27 cellular contexts compared by ENCODE assay signal in the genomic region with DNA sequence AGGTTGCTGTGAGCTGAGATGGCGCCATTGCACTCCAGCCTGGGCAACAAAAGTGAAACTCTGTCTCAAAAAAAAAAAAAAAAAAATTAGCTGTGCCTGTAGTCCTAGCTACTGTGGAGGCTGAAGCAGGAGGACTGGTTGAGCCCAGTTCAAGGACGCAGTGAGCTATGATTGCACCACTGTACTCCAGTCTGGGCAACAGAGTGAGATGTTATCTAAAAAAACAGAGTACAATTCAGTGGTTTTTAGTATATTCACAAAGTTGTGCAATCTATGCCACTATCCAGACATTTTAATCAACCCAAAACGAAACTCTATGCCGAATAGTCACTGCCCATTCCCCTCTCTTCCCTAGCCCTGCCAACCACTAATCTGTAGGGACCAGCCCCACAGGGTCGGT. TPM values are rescaled to one million over a fixed set of nuclear protein-coding genes. Genes with fewer than 3 reads are reported as not detected.
DNase-seq lines count a peak whose midpoint lies in the region; ATAC-seq and TF ChIP-seq lines count a peak whose summit lies in the region.
"Had no signal": no experiment of that assay in that cellular context is flagged by ENCODE, and none has a peak within 500 bp of the region (broad histone marks: within the 10 kb centered on the region; RNA-seq: fewer than 3 reads in every experiment).

No MANE protein-coding gene starts in this region.

- POLR2A ChIA-PET in HEK293 (lab: Yijun Ruan, JAX): no interaction called here

- H3K4me1 ChIP-seq in HEK293 (ENCODE audit: control insufficient read depth, insufficient read depth, low read length): no peaks in the 10 kb centered on the region
- H3K4me1 ChIP-seq: adrenal gland, lower lobe of right lung, SJSA1, vagina had no signal

- DNase-seq in AML-193 (lab: John Stamatoyannopoulos, UW) (peak; percentile 76), T-helper 17 cell (no peak), glutamatergic neuron (no peak), cerebellar cortex (ENCODE audit: low spot score) (no peak), DMS79 (lab: John Stamatoyannopoulos, UW) (no peak), Ammon's horn (ENCODE audit: low spot score) (no peak)
- DNase-seq: activated CD4-positive, alpha-beta T cell treated with anti-CD3 and anti-CD28 coated beads, Interleukin-2, amount 50 U/mL, for 4 hours; activated gamma-delta T cell treated with Interleukin-2 at 50 U/mL for 16 hours; CD4-positive, alpha-beta memory T cell; dermis blood vessel endothelial cell; GDM1; islet precursor cell; lower lobe of right lung; NCI-H146; NCI-H69; occipital lobe; PC-9; stimulated activated CD8-positive, alpha-beta memory T cell treated with anti-CD3 and anti-CD28 coated beads, Interleukin-4, amount 100 ng/mL, for 48 hours; WERI-Rb-1 had no signal

- H3K9me3 Mint-ChIP-seq in glutamatergic neuron (ENCODE audit: unreplicated experiment): no peaks in the 10 kb centered on the region
- H3K9me3 Mint-ChIP-seq: CD4-positive, alpha-beta memory T cell had no signal

- H3K36me3 Mint-ChIP-seq in T-helper 17 cell (ENCODE audit: low read depth) (no peaks in the 10 kb centered on the region), glutamatergic neuron (ENCODE audit: unreplicated experiment) (no peaks in the 10 kb centered on the region)
- H3K36me3 Mint-ChIP-seq: CD4-positive, alpha-beta memory T cell had no signal

- no peak overlapping the region for H3K27ac ChIP-seq in HEK293 (ENCODE audit: extremely low read depth, low read depth, low read length)
- H3K27ac ChIP-seq: adrenal gland, lower lobe of right lung, PC-9, SJSA1, vagina had no signal

- H3K36me3 ChIP-seq in HEK293 (ENCODE audit: control insufficient read depth in 2 of 2, insufficient read depth in 1 of 2, low read length in 2 of 2): no peaks in the 10 kb centered on the region
- H3K36me3 ChIP-seq: adrenal gland, lower lobe of right lung, SJSA1, vagina, WERI-Rb-1 had no signal

- H3K4me1 Mint-ChIP-seq in T-helper 17 cell (peaks cover 12% of the 10 kb centered on the region), glutamatergic neuron (ENCODE audit: low read depth, unreplicated experiment) (peaks cover 8% of the 10 kb centered on the region)

- H3K27ac Mint-ChIP-seq in T-helper 17 cell: peak overlapping the region; percentile 61
- peak overlapping the region; percentile 81 for H3K27ac Mint-ChIP-seq in glutamatergic neuron (ENCODE audit: unreplicated experiment)

- no peak overlapping the region for H3K4me3 ChIP-seq in HEK293 (ENCODE audit: low read depth, low read length)
- H3K4me3 ChIP-seq: adrenal gland, lower lobe of right lung, PC-9, SJSA1, vagina had no signal

- H3K27me3 Mint-ChIP-seq in T-helper 17 cell (no peaks in the 10 kb centered on the region), glutamatergic neuron (ENCODE audit: unreplicated experiment) (no peaks in the 10 kb centered on the region)
- H3K27me3 Mint-ChIP-seq: CD4-positive, alpha-beta memory T cell had no signal

- CTCF ChIA-PET in HEK293 (lab: Yijun Ruan, JAX): interaction anchor here (0.6 to 6.2 kb wide), 6 partner anchors 10 to 345 kb away, joined by 3 to 47 read pairs (median 4); a partner anchor contains a TSS

- H3K4me3 Mint-ChIP-seq in T-helper 17 cell (peak overlapping the region; percentile 66), glutamatergic neuron (ENCODE audit: unreplicated experiment) (peak overlapping the region; percentile 36)

- H3K9me3 ChIP-seq in HEK293 (ENCODE audit: control insufficient read depth, insufficient read depth, low read depth, low read length): no peaks in the 10 kb centered on the region
- H3K9me3 ChIP-seq in T-helper 17 cell (ENCODE audit: control insufficient read depth, low read length, poor library complexity, severe bottlenecking): no peaks in the 10 kb centered on the region
- H3K9me3 ChIP-seq: adrenal gland, lower lobe of right lung, SJSA1, vagina had no signal

- ATAC-seq in T-helper 17 cell (no peak), HG03354 (IDR thresholded peaks at IDR 0.05; ENCODE audit: poor library complexity, severe bottlenecking, unreplicated experiment) (no peak)
- ATAC-seq: lower lobe of right lung had no signal

- no peak for TF ChIP-seq CTCF in HEK293 (tag by site-specific recombination; IDR thresholded peaks at IDR 0.05)
- no peak for TF ChIP-seq CTCF in glutamatergic neuron (IDR thresholded peaks at IDR 0.05; ENCODE audit: partially characterized antibody, unreplicated experiment)

TF ChIP-seq in HEK293, 187 proteins besides CTCF, POLR2A, EP300 and RAD21:
- TF ChIP-seq ZBTB17 (tag by site-specific recombination; IDR thresholded peaks at IDR 0.05): peak; percentile 83
- no peak for TF ChIP-seq ZNF521 (tag by site-specific recombination; IDR thresholded peaks at IDR 0.05)
- TF ChIP-seq ZNF48 (tag by site-specific recombination; IDR thresholded peaks at IDR 0.05): no peak
- TF ChIP-seq, protein P1, sequence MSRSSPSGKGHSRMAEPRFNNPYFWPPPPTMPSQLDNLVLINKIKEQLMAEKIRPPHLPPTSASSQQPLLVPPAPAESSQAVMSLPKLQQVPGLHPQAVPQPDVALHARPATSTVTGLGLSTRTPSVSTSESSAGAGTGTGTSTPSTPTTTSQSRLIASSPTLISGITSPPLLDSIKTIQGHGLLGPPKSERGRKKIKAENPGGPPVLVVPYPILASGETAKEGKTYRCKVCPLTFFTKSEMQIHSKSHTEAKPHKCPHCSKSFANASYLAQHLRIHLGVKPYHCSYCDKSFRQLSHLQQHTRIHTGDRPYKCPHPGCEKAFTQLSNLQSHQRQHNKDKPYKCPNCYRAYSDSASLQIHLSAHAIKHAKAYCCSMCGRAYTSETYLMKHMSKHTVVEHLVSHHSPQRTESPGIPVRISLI (tag by site-specific recombination; IDR thresholded peaks at IDR 0.05): 0 out of 2 replicates have a peak, but pooled peaks have one; percentile 25

RNA-seq across cellular contexts. Expression of a gene that starts 25.1 kb away (rescaled TPM):
- total RNA-seq in T-helper 17 cell: 100 to 1,000 TPM; 172 to 259 TPM
- not detected for total RNA-seq in glutamatergic neuron (ENCODE audit: unreplicated experiment)
- total RNA-seq: dermis blood vessel endothelial cell, PC-9, SJSA1 had no signal

RNA-seq across cellular contexts. Expression of a gene that starts 41.7 kb away (rescaled TPM):
- total RNA-seq in T-helper 17 cell (under 1 TPM; 0.72 to 0.96 TPM), glutamatergic neuron (ENCODE audit: unreplicated experiment) (34.7 TPM)

RNA-seq across cellular contexts. Expression of a gene that starts 57.4 kb away (rescaled TPM):
- total RNA-seq in T-helper 17 cell (not detected), glutamatergic neuron (ENCODE audit: unreplicated experiment) (not detected)
- total RNA-seq: CD4-positive, alpha-beta memory T cell; dermis blood vessel endothelial cell; frontal cortex; H4; lower lobe of right lung; occipital lobe; SJSA1; T-helper 2 cell treated with Interferon-gamma antibody and Interleukin-4, amounts not matched to agents 100 ng/mL and 5 ng/mL, for 36 hours; vagina had no signal

RNA-seq across cellular contexts. Expression of a gene that starts 57.7 kb away (rescaled TPM):
- total RNA-seq in T-helper 17 cell (100 to 1,000 TPM; 122 to 147 TPM), glutamatergic neuron (ENCODE audit: unreplicated experiment) (0.27 TPM)
- total RNA-seq: dermis blood vessel endothelial cell, SJSA1 had no signal

Comparison
In these comparisons a context has a peak if more than half of its experiments do, and no peak if none do; other contexts are left out.
1. DNase-seq: peak in AML-193 (2 of 2); none in T-helper 17 cell (0 of 3), glutamatergic neuron (single experiment), cerebellar cortex (single experiment), DMS79 (single experiment) and Ammon's horn (single experiment).
2. RNA of a gene that starts 25.1 kb away (total RNA-seq): 172 to 259 TPM in T-helper 17 cell; not detected in glutamatergic neuron (single experiment); every median in the first group is over 100 times any median in the second.
3. RNA of a gene that starts 41.7 kb away (total RNA-seq): 34.7 TPM in glutamatergic neuron (single experiment); 0.72 to 0.96 TPM in T-helper 17 cell; every median in the first group is over 10 times any median in the second.